11 cellular contexts compared by ENCODE assay signal in genomic region chr3:114005406-114005987, GRCh38. TPM values are rescaled to one million over a fixed set of nuclear protein-coding genes. Genes with fewer than 3 reads are reported as not detected.
DNase-seq lines count a peak whose midpoint lies in the region; ATAC-seq and TF ChIP-seq lines count a peak whose summit lies in the region.
"Had no signal": no experiment of that assay in that cellular context is flagged by ENCODE, and none has a peak within 500 bp of the region (broad histone marks: within the 10 kb centered on the region; RNA-seq: fewer than 3 reads in every experiment).

No MANE protein-coding gene starts in this region.

- no peaks in the 10 kb centered on the region for H3K79me2 ChIP-seq in DOHH2 (ENCODE audit: control insufficient read depth, low read length)

- peak; percentile 96 for ATAC-seq in GM19351 (IDR thresholded peaks at IDR 0.05; ENCODE audit: unreplicated experiment)
- peak; percentile 92 for ATAC-seq in HG02798 (IDR thresholded peaks at IDR 0.05; ENCODE audit: poor library complexity, unreplicated experiment)
- ATAC-seq in HG03565 (IDR thresholded peaks at IDR 0.05; ENCODE audit: unreplicated experiment) = peak; percentile 88
- no peak for ATAC-seq in body of pancreas

- intact Hi-C loops in body of pancreas (cut with DNase I) = no loop called here

- no peaks in the 10 kb centered on the region for H4K20me1 ChIP-seq in DOHH2 (ENCODE audit: control insufficient read depth, insufficient read depth, low read depth, low read length)

- WGBS in body of pancreas, 2 donors = 95 to 99% methylated on average over 5 of the region's 5 CpGs

- no peaks in the 10 kb centered on the region for H3K9me2 ChIP-seq in DOHH2 (replicated peaks; ENCODE audit: control insufficient read depth, low read length)

- H3F3A ChIP-seq in DOHH2 (ENCODE audit: control insufficient read depth, insufficient read depth) = peaks cover 7% of the 10 kb centered on the region

- H3K27ac ChIP-seq in DOHH2 (ENCODE audit: low read depth, low read length) = peak overlapping the region; percentile 69
- no peak overlapping the region for H3K27ac ChIP-seq in body of pancreas

- H3K4me3 ChIP-seq in DOHH2 (ENCODE audit: low read length) (peak overlapping the region; percentile 59), HAP-1 (no peak overlapping the region), body of pancreas (no peak overlapping the region)

- peak; percentile 46 for TF ChIP-seq CTCF in DOHH2 (IDR thresholded peaks at IDR 0.05; ENCODE audit: low read depth, low read length, poor library complexity, severe bottlenecking)
- TF ChIP-seq CTCF in body of pancreas (IDR thresholded peaks at IDR 0.05) = no peak

- H3K4me1 ChIP-seq in DOHH2 (ENCODE audit: control insufficient read depth, low read length) (peaks cover 64% of the 10 kb centered on the region), HAP-1 (no peaks in the 10 kb centered on the region), body of pancreas (peaks cover 5% of the 10 kb centered on the region)

- no peak for TF ChIP-seq POLR2A in body of pancreas (IDR thresholded peaks at IDR 0.05)

- in situ Hi-C loops in HAP-1 (cut with MboI; ENCODE audit: low sequenced_read_pairs) = no loop called here

- no peaks in the 10 kb centered on the region for H3K36me3 ChIP-seq in DOHH2 (ENCODE audit: control insufficient read depth, low read length)
- H3K36me3 ChIP-seq in HAP-1 (replicated peaks) = no peaks in the 10 kb centered on the region
- peaks cover 3 to 9% of the 10 kb centered on the region in 2 donors for H3K36me3 ChIP-seq in body of pancreas (replicated peaks in 1 of 2; ENCODE audit: insufficient read depth in 1 of 2, low read depth in 2 of 2)

- H3K9me3 ChIP-seq in DOHH2 (ENCODE audit: control insufficient read depth, insufficient read depth, low read length) (no peaks in the 10 kb centered on the region), HAP-1 (no peaks in the 10 kb centered on the region), body of pancreas (peaks cover 0 to 6% (median 0%) of the 10 kb centered on the region in 3 donors)

- no peak for DNase-seq in HAP-1 (ENCODE audit: low spot score in 2 of 2)
- DNase-seq in body of pancreas = no peak
- no peak for DNase-seq in NCI-H510A (lab: John Stamatoyannopoulos, UW)
- no peak for DNase-seq in epidermal melanocyte (ENCODE audit: insufficient read length, low spot score)
- DNase-seq: GF-D8; NCI-H146; stimulated activated naive CD4-positive, alpha-beta T cell had no signal

- H3K27me3 ChIP-seq in DOHH2 (ENCODE audit: control insufficient read depth, low read length) (no peaks in the 10 kb centered on the region), HAP-1 (ENCODE audit: low read depth) (no peaks in the 10 kb centered on the region), body of pancreas (no peaks in the 10 kb centered on the region)

- H3K4me2 ChIP-seq in DOHH2 (ENCODE audit: low read length) = peak overlapping the region; percentile 67

RNA-seq across cellular contexts. Expression of gene CCDC191, which starts 50.8 kb away (rescaled TPM):
- total RNA-seq in body of pancreas = 10 to 100 TPM in 1 of 2 donors, 1 to 10 TPM in 1; 5.4 to 11.9 TPM

RNA-seq across cellular contexts. Expression of gene QTRT2, which starts 51.0 kb away (rescaled TPM):
- total RNA-seq in body of pancreas = 10 to 100 TPM; 10.6 to 15.8 TPM

RNA-seq across cellular contexts. Expression of gene ZDHHC23, which starts 57.7 kb away (rescaled TPM):
- 1 to 10 TPM; 5.6 to 7.0 TPM for total RNA-seq in body of pancreas
